ENCODE assay signal across 15 cellular contexts in the genomic region with DNA sequence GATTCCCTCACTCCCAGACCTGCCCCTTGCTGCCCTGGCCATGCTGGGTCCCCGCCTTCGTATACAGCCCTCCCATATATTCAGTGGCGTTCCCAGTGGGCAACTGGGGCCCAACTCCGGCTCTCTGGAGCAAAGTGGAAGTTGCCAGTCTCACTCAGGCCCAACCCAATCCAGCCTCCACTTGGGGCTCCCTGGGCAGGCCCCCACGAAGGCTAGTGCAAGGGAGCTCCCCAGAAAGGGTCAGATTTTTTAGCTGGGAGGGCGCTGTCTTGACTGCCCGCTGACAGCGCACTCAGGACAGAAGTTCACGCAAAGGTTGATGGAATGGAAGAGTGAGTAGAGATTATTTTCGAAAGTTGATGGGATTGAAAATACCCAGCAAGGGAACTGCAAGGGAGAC. TPM values are rescaled to one million over a fixed set of nuclear protein-coding genes. Genes with fewer than 3 reads are reported as not detected.
DNase-seq lines count a peak whose midpoint lies in the region; ATAC-seq and TF ChIP-seq lines count a peak whose summit lies in the region.
"Had no signal": no experiment of that assay in that cellular context is flagged by ENCODE, and none has a peak within 500 bp of the region (broad histone marks: within the 10 kb centered on the region; RNA-seq: fewer than 3 reads in every experiment).

No MANE protein-coding gene starts in this region.

- H3K27me3 ChIP-seq in transverse colon (no peaks in the 10 kb centered on the region), colonic mucosa (no peaks in the 10 kb centered on the region)
- H3K27me3 ChIP-seq: BE2C had no signal

- H3K4me1 Mint-ChIP-seq in activated naive CD8-positive, alpha-beta T cell (ENCODE audit: low read depth), result peaks cover 46% of the 10 kb centered on the region
- H3K4me1 Mint-ChIP-seq in activated naive CD8-positive, alpha-beta T cell treated with anti-CD3 and anti-CD28 coated beads, Interleukin-2, amount 50 U/mL, for 24 hours, result peaks cover 46% of the 10 kb centered on the region
- peaks cover 53% of the 10 kb centered on the region for H3K4me1 Mint-ChIP-seq in central memory CD8-positive, alpha-beta T cell
- H3K4me1 Mint-ChIP-seq in natural killer cell, result peaks cover 27 to 35% of the 10 kb centered on the region in 2 donors

- TF ChIP-seq POLR2A in transverse colon (IDR thresholded peaks at IDR 0.05), result no peak

- H3K9ac ChIP-seq in colonic mucosa (ENCODE audit: low read depth in 2 of 2, low read length in 2 of 2), result no peak overlapping the region

- no peak for DNase-seq in activated naive CD8-positive, alpha-beta T cell treated with anti-CD3 and anti-CD28 coated beads, Interleukin-2, amount 50 U/mL, for 24 hours
- DNase-seq in central memory CD8-positive, alpha-beta T cell (ENCODE audit: low spot score in 2 of 2), result no peak
- DNase-seq in natural killer cell (no peak), transverse colon (no peak), UCSD-AML1 (lab: John Stamatoyannopoulos, UW; ENCODE audit: unreplicated experiment) (no peak), colonic mucosa (no peak)
- DNase-seq in activated CD4-positive, CD25-positive, alpha-beta regulatory T cell (lab: John Stamatoyannopoulos, UW), result no peak
- DNase-seq: amniotic stem cell; effector memory CD4-positive, alpha-beta T cell; NCI-H2081 treated with DMSO at 0.1 percent for 48 hours had no signal

- in situ Hi-C loops in transverse colon (cut with MboI; ENCODE audit: low pct_ligation_motif_present in 1 of 4, low pct_unique_long_range_greater_than_20kb in 1 of 4, low sequenced_read_pairs in 3 of 4), result loop anchor here in 3 of 4 donors (10.0 kb wide), 2 partner anchors 63 to 73 kb away; no protein-coding TSS in a partner anchor

- TF ChIP-seq CTCF in natural killer cell (IDR thresholded peaks at IDR 0.05) (no peak), transverse colon (IDR thresholded peaks at IDR 0.05) (no peak), colonic mucosa (IDR thresholded peaks at IDR 0.05) (no peak)

- WGBS in transverse colon (ENCODE audit: low coverage in 1 of 2), 2 donors, result 97 to 98% methylated on average over 6 to 10 of the region's 10 CpGs

- H3K9me3 Mint-ChIP-seq in activated naive CD8-positive, alpha-beta T cell (ENCODE audit: low read depth), result no peaks in the 10 kb centered on the region
- H3K9me3 Mint-ChIP-seq in activated naive CD8-positive, alpha-beta T cell treated with anti-CD3 and anti-CD28 coated beads, Interleukin-2, amount 50 U/mL, for 24 hours, result no peaks in the 10 kb centered on the region
- no peaks in the 10 kb centered on the region for H3K9me3 Mint-ChIP-seq in central memory CD8-positive, alpha-beta T cell
- H3K9me3 Mint-ChIP-seq in natural killer cell, result no peaks in the 10 kb centered on the region

- no peaks in the 10 kb centered on the region for H3K27me3 Mint-ChIP-seq in activated naive CD8-positive, alpha-beta T cell
- H3K27me3 Mint-ChIP-seq in activated naive CD8-positive, alpha-beta T cell treated with anti-CD3 and anti-CD28 coated beads, Interleukin-2, amount 50 U/mL, for 24 hours, result no peaks in the 10 kb centered on the region
- H3K27me3 Mint-ChIP-seq in central memory CD8-positive, alpha-beta T cell, result no peaks in the 10 kb centered on the region
- H3K27me3 Mint-ChIP-seq in natural killer cell (ENCODE audit: low read depth in 2 of 2), result no peaks in the 10 kb centered on the region

- H3K27ac ChIP-seq in transverse colon, result peak overlapping the region in 3 of 4 donors; percentile 78 to 91 (median 84)
- H3K27ac ChIP-seq in colonic mucosa, result no peak overlapping the region
- H3K27ac ChIP-seq: SK-N-MC had no signal

- H3K36me3 ChIP-seq in transverse colon (peaks cover 0 to 10% (median 5%) of the 10 kb centered on the region in 4 donors), colonic mucosa (no peaks in the 10 kb centered on the region)

- peak overlapping the region; percentile 53 for H3K4me3 Mint-ChIP-seq in activated naive CD8-positive, alpha-beta T cell
- no peak overlapping the region for H3K4me3 Mint-ChIP-seq in activated naive CD8-positive, alpha-beta T cell treated with anti-CD3 and anti-CD28 coated beads, Interleukin-2, amount 50 U/mL, for 24 hours
- peak overlapping the region; percentile 49 for H3K4me3 Mint-ChIP-seq in central memory CD8-positive, alpha-beta T cell
- H3K4me3 Mint-ChIP-seq in natural killer cell, result peak overlapping the region; percentile 76

- no peaks in the 10 kb centered on the region for H3K9me3 ChIP-seq in transverse colon
- H3K9me3 ChIP-seq in colonic mucosa, result no peaks in the 10 kb centered on the region
- H3K9me3 ChIP-seq: BE2C had no signal

- no peak for TF ChIP-seq EP300 in transverse colon (IDR thresholded peaks at IDR 0.05; ENCODE audit: low read depth)

- H3K4me1 ChIP-seq in transverse colon (peaks cover 8 to 32% (median 14%) of the 10 kb centered on the region in 4 donors), colonic mucosa (no peaks in the 10 kb centered on the region)
- H3K4me1 ChIP-seq: BE2C had no signal

- intact Hi-C loops in natural killer cell (cut with micrococcal nuclease) (no loop called here), transverse colon (cut with DNase I; ENCODE audit: low total_unique reads) (loop anchor here (5.0 kb wide), 2 partner anchors 55 to 65 kb away; no protein-coding TSS in a partner anchor), colonic mucosa (cut with DNase I) (loop anchor here (5.0 kb wide), 2 partner anchors 35 to 65 kb away; a partner anchor contains a TSS)

- peaks cover 4% of the 10 kb centered on the region for H3K36me3 Mint-ChIP-seq in activated naive CD8-positive, alpha-beta T cell
- H3K36me3 Mint-ChIP-seq in activated naive CD8-positive, alpha-beta T cell treated with anti-CD3 and anti-CD28 coated beads, Interleukin-2, amount 50 U/mL, for 24 hours (ENCODE audit: low read depth), result peaks cover 16% of the 10 kb centered on the region
- H3K36me3 Mint-ChIP-seq in central memory CD8-positive, alpha-beta T cell (ENCODE audit: insufficient read depth), result peaks cover 20% of the 10 kb centered on the region
- peaks cover 9% of the 10 kb centered on the region for H3K36me3 Mint-ChIP-seq in natural killer cell

- no peak for ATAC-seq in activated naive CD8-positive, alpha-beta T cell treated with anti-CD3 and anti-CD28 coated beads, Interleukin-2, amount 50 U/mL, for 24 hours
- no peak for ATAC-seq in central memory CD8-positive, alpha-beta T cell (replicated peaks; ENCODE audit: extremely low read depth, poor library complexity, severe bottlenecking)
- ATAC-seq in natural killer cell, result no peak

- H3K4me3 ChIP-seq in transverse colon, result no peak overlapping the region
- no peak overlapping the region for H3K4me3 ChIP-seq in colonic mucosa
- H3K4me3 ChIP-seq: SK-N-MC had no signal

- no peak overlapping the region for H3K27ac Mint-ChIP-seq in activated naive CD8-positive, alpha-beta T cell
- H3K27ac Mint-ChIP-seq in activated naive CD8-positive, alpha-beta T cell treated with anti-CD3 and anti-CD28 coated beads, Interleukin-2, amount 50 U/mL, for 24 hours, result no peak overlapping the region
- H3K27ac Mint-ChIP-seq in central memory CD8-positive, alpha-beta T cell (ENCODE audit: low read depth), result peak overlapping the region; percentile 74
- H3K27ac Mint-ChIP-seq in natural killer cell, result peak overlapping the region; percentile 84 to 93

RNA-seq across cellular contexts. Expression of a gene that starts 5.9 kb away (rescaled TPM):
- total RNA-seq in natural killer cell (under 1 TPM in 1 of 3 donors, not detected in 2; 0.14 TPM), transverse colon (under 1 TPM in 1 of 4 donors, not detected in 3; 0.14 TPM), colonic mucosa (1 to 10 TPM in 1 of 2 donors, under 1 TPM in 1; 0.40 to 1.0 TPM)
- total RNA-seq: LHCN-M2, occipital lobe had no signal

RNA-seq across cellular contexts. Expression of a gene that starts 9.3 kb away (rescaled TPM):
- total RNA-seq in natural killer cell (10 to 100 TPM; 73.8 to 77.4 (median 74.0) TPM), transverse colon (10 to 100 TPM in 3 of 4 donors, 1 to 10 TPM in 1; 5.6 to 64.7 (median 38.4) TPM), colonic mucosa (10 to 100 TPM; 24.4 to 27.7 TPM)

RNA-seq across cellular contexts. Expression of a gene that starts 24.0 kb away (rescaled TPM):
- total RNA-seq in natural killer cell (1 to 10 TPM in 2 of 3 donors, under 1 TPM in 1; 0.45 to 1.8 (median 1.5) TPM), transverse colon (100 to 1,000 TPM in 2 of 4 donors, 10 to 100 TPM in 2; 60.7 to 140 (median 94.3) TPM), colonic mucosa (100 to 1,000 TPM in 1 of 2 donors, 10 to 100 TPM in 1; 70.9 to 146 TPM)

RNA-seq across cellular contexts. Expression of a gene that starts 35.8 kb away (rescaled TPM):
- 10 to 100 TPM; 13.0 to 14.7 (median 13.3) TPM for total RNA-seq in natural killer cell
- total RNA-seq in transverse colon, result 100 to 1,000 TPM in 1 of 4 donors, 10 to 100 TPM in 3; 74.5 to 122 (median 84.9) TPM
- total RNA-seq in colonic mucosa, result 100 to 1,000 TPM; 109 to 131 TPM

RNA-seq across cellular contexts. Expression of a gene that starts 43.7 kb away (rescaled TPM):
- total RNA-seq in natural killer cell (100 to 1,000 TPM; 173 to 190 (median 187) TPM), transverse colon (100 to 1,000 TPM in 2 of 4 donors, 10 to 100 TPM in 2; 88.3 to 321 (median 108) TPM), colonic mucosa (100 to 1,000 TPM; 129 to 140 TPM)

Comparison
In these comparisons a context has a peak if more than half of its experiments do, and no peak if none do; other contexts are left out.
1. H3K27ac Mint-ChIP-seq: peak in central memory CD8-positive, alpha-beta T cell (single experiment) and natural killer cell (2 of 2); none in activated naive CD8-positive, alpha-beta T cell (single experiment) and activated naive CD8-positive, alpha-beta T cell treated with anti-CD3 and anti-CD28 coated beads, Interleukin-2, amount 50 U/mL, for 24 hours (single experiment).
2. RNA of a gene that starts 24.0 kb away (total RNA-seq): 70.9 to 146 TPM in colonic mucosa and 60.7 to 140 TPM in transverse colon; 0.45 to 1.8 TPM in natural killer cell; every median in the first group is over 10 times any median in the second.